ENCODE assay signal across 2 cellular contexts in genomic region chr13:21133077-21133476, GRCh38.
TF ChIP-seq lines count a peak whose summit lies in the region.

No MANE protein-coding gene starts in this region.

TF ChIP-seq in HepG2, 621 proteins besides CTCF, POLR2A, EP300 and RAD21:
- TF ChIP-seq CEBPB (IDR thresholded peaks at IDR 0.05; ENCODE audit: borderline replicate concordance, low read depth, low read length) (peak; percentile 38; the same call in 1 of the 2 replicates), YEATS4 (CRISPR knock-in tag; IDR thresholded peaks at IDR 0.05; ENCODE audit: borderline replicate concordance) (no peak)
- TF ChIP-seq, protein P1, sequence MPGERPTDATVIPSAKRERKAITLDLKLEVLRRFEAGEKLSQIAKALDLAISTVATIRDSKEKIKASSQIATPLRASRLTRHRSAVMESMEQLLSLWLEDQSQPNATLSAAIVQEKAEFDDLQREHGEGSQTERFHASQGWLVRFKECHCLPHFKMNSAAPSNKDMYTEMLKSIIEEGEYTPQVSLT (CRISPR knock-in tag; IDR thresholded peaks at IDR 0.05; ENCODE audit: borderline replicate concordance, low read depth), result no peak

TF ChIP-seq in SK-N-SH treated with all-trans-retinoic acid at 6 μM for 48 hours, 23 proteins besides CTCF, POLR2A, EP300 and RAD21:
- TF ChIP-seq CSDC2 (CRISPR knock-in tag; IDR thresholded peaks at IDR 0.05), result no peak
